27 cellular contexts compared by ENCODE assay signal in genomic region chr15:59931642-59932296, GRCh38.
"Had no signal": no experiment of that assay in that cellular context is flagged by ENCODE, and none has a peak within 500 bp of the region (broad histone marks: within the 10 kb centered on the region; RNA-seq: fewer than 3 reads in every experiment).

No MANE protein-coding gene starts in this region.

- ATAC-seq: activated T-cell treated with anti-CD3 and anti-CD28 coated beads, Interleukin-2, amount 50 U/mL, for 4 hours; activated T-helper 17 cell treated with anti-CD3 and anti-CD28 coated beads, Interleukin-2, amount 50 U/mL, for 72 hours; foreskin keratinocyte; heart left ventricle; pancreas; psoas muscle; stimulated activated effector memory CD8-positive, alpha-beta T cell treated with anti-CD3 and anti-CD28 coated beads, Interleukin-12 subunit alpha, Interleukin-12 subunit beta, amount 100 ng/mL, for 72 hours; stimulated activated naive CD8-positive, alpha-beta T cell treated with anti-CD3 and anti-CD28 coated beads, Interleukin-15, amount 100 ng/mL, for 72 hours; T-helper 17 cell had no signal

- H3K36me3 Mint-ChIP-seq: immature natural killer cell; mesothelial cell of epicardium; naive B cell; stimulated activated effector memory CD8-positive, alpha-beta T cell treated with anti-CD3 and anti-CD28 coated beads, Interleukin-12 subunit alpha, Interleukin-12 subunit beta, amount 100 ng/mL, for 72 hours had no signal

- H3K4me1 Mint-ChIP-seq: activated naive CD4-positive, alpha-beta T cell treated with anti-CD3 and anti-CD28 coated beads, Interleukin-2, amount 50 U/mL, for 24 hours; activated T-helper 17 cell treated with anti-CD3 and anti-CD28 coated beads, Interleukin-2, amount 50 U/mL, for 72 hours; immature natural killer cell; mesothelial cell of epicardium; naive B cell; nephron progenitor cell; stimulated activated effector memory CD8-positive, alpha-beta T cell treated with anti-CD3 and anti-CD28 coated beads, Interleukin-12 subunit alpha, Interleukin-12 subunit beta, amount 100 ng/mL, for 72 hours had no signal

- DNase-seq: activated CD4-positive, alpha-beta T cell treated with anti-CD3 and anti-CD28 coated beads, Interleukin-2, amount 50 U/mL, for 4 hours; activated CD4-positive, CD25-positive, alpha-beta regulatory T cell treated with anti-CD3 and anti-CD28 coated beads, Interleukin-2, amount 50 U/mL, for 72 hours; activated naive CD8-positive, alpha-beta T cell treated with anti-CD3 and anti-CD28 coated beads, Interleukin-2, amount 50 U/mL, for 24 hours; activated T-cell treated with anti-CD3 and anti-CD28 coated beads, Interleukin-2, amount 50 U/mL, for 4 hours; amygdala; caudate nucleus; cortex of kidney; foreskin keratinocyte; heart left ventricle; hypothalamus; immature natural killer cell; kidney; naive B cell; nephron progenitor cell; pancreas; psoas muscle; sigmoid colon; small intestine; stimulated activated CD4-positive, alpha-beta T cell treated with anti-CD3 and anti-CD28 coated beads, Interleukin-4, amount 100 ng/mL, for 24 hours; stimulated activated naive CD8-positive, alpha-beta T cell treated with anti-CD3 and anti-CD28 coated beads, Interleukin-15, amount 100 ng/mL, for 72 hours; substantia nigra; T-helper 17 cell; T1000 had no signal

- H3K9me3 Mint-ChIP-seq: activated naive CD4-positive, alpha-beta T cell treated with anti-CD3 and anti-CD28 coated beads, Interleukin-2, amount 50 U/mL, for 24 hours; activated naive CD8-positive, alpha-beta T cell treated with anti-CD3 and anti-CD28 coated beads, Interleukin-2, amount 50 U/mL, for 24 hours; activated T-cell treated with anti-CD3 and anti-CD28 coated beads, Interleukin-2, amount 50 U/mL, for 4 hours; activated T-helper 17 cell treated with anti-CD3 and anti-CD28 coated beads, Interleukin-2, amount 50 U/mL, for 72 hours; immature natural killer cell; mesothelial cell of epicardium; naive B cell; stimulated activated effector memory CD8-positive, alpha-beta T cell treated with anti-CD3 and anti-CD28 coated beads, Interleukin-12 subunit alpha, Interleukin-12 subunit beta, amount 100 ng/mL, for 72 hours had no signal

- H3K27ac Mint-ChIP-seq: activated naive CD4-positive, alpha-beta T cell treated with anti-CD3 and anti-CD28 coated beads, Interleukin-2, amount 50 U/mL, for 24 hours; activated naive CD8-positive, alpha-beta T cell treated with anti-CD3 and anti-CD28 coated beads, Interleukin-2, amount 50 U/mL, for 24 hours; activated T-helper 17 cell treated with anti-CD3 and anti-CD28 coated beads, Interleukin-2, amount 50 U/mL, for 72 hours; immature natural killer cell; mesothelial cell of epicardium; nephron progenitor cell; stimulated activated effector memory CD8-positive, alpha-beta T cell treated with anti-CD3 and anti-CD28 coated beads, Interleukin-12 subunit alpha, Interleukin-12 subunit beta, amount 100 ng/mL, for 72 hours; T-helper 17 cell had no signal

- H3K4me3 Mint-ChIP-seq: activated naive CD4-positive, alpha-beta T cell treated with anti-CD3 and anti-CD28 coated beads, Interleukin-2, amount 50 U/mL, for 24 hours; activated naive CD8-positive, alpha-beta T cell treated with anti-CD3 and anti-CD28 coated beads, Interleukin-2, amount 50 U/mL, for 24 hours; activated T-cell treated with anti-CD3 and anti-CD28 coated beads, Interleukin-2, amount 50 U/mL, for 4 hours; activated T-helper 17 cell treated with anti-CD3 and anti-CD28 coated beads, Interleukin-2, amount 50 U/mL, for 72 hours; immature natural killer cell; mesothelial cell of epicardium; naive B cell; nephron progenitor cell; stimulated activated effector memory CD8-positive, alpha-beta T cell treated with anti-CD3 and anti-CD28 coated beads, Interleukin-12 subunit alpha, Interleukin-12 subunit beta, amount 100 ng/mL, for 72 hours; stimulated activated naive CD8-positive, alpha-beta T cell treated with anti-CD3 and anti-CD28 coated beads, Interleukin-15, amount 100 ng/mL, for 72 hours; T-helper 17 cell had no signal
